8 cellular contexts compared by ENCODE assay signal in genomic region chr4:127698789-127699200, GRCh38. TPM values are rescaled to one million over a fixed set of nuclear protein-coding genes. Genes with fewer than 3 reads are reported as not detected.
A peak's percentile ranks its signal among the peaks of the same experiment; 100 is the strongest.
DNase-seq lines count a peak whose midpoint lies in the region; ATAC-seq lines count a peak whose summit lies in the region.

No MANE protein-coding gene starts in this region.

- peak; percentile 53 for DNase-seq in AG20443 (ENCODE audit: low spot score)
- DNase-seq in brain pericyte (ENCODE audit: low read depth, low spot score): peak; percentile 34
- DNase-seq in ecto neural progenitor cell (ENCODE audit: low spot score): no peak
- no peak for DNase-seq in NCI-H510A treated with DMSO at 0.1 percent for 48 hours (lab: John Stamatoyannopoulos, UW)
- DNase-seq in D341Med (ENCODE audit: low spot score): no peak
- DNase-seq in cerebellum (ENCODE audit: low spot score): no peak

- ATAC-seq in GM21360 (IDR thresholded peaks at IDR 0.05; ENCODE audit: unreplicated experiment): peak; percentile 100
- peak; percentile 100 for ATAC-seq in HG03460 (IDR thresholded peaks at IDR 0.05; ENCODE audit: unreplicated experiment)

RNA-seq across cellular contexts. Expression of gene SLC25A31, which starts 31.4 kb away (rescaled TPM):
- total RNA-seq in cerebellum: not detected

Comparison
In these comparisons a context has a peak if more than half of its experiments do, and no peak if none do; other contexts are left out.
1. DNase-seq: peak in AG20443 (single experiment) and brain pericyte (single experiment); none in ecto neural progenitor cell (single experiment), NCI-H510A treated with DMSO at 0.1 percent for 48 hours (single experiment), D341Med (single experiment) and cerebellum (single experiment).